In genomic region chr7:25159983-25160596, GRCh38 we compare ENCODE assay signal across 8 cellular contexts. TPM values are rescaled to one million over a fixed set of nuclear protein-coding genes. Genes with fewer than 3 reads are reported as not detected.
DNase-seq lines count a peak whose midpoint lies in the region; TF ChIP-seq lines count a peak whose summit lies in the region.
"Not testable (repeated sequence)": the region's sequence is repeated elsewhere in the genome, so short reads cannot be mapped to it uniquely, and the experiment has no call there.

No MANE protein-coding gene starts in this region.

- not testable (repeated sequence) for H3K4me3 ChIP-seq in Peyer's patch; fibroblast of the aortic adventitia (ENCODE audit: low read depth, low read length); mesendoderm (ENCODE audit: low read length); uterus

- not testable (repeated sequence) for H3K56ac ChIP-seq in mesendoderm (ENCODE audit: low read length)

- H3K27me3 Mint-ChIP-seq in HFFc6 (ENCODE audit: insufficient read depth) = not testable (repeated sequence)

- H3K9ac ChIP-seq in mesendoderm (ENCODE audit: low read length) = not testable (repeated sequence)

- H3K4ac ChIP-seq in mesendoderm (ENCODE audit: low read depth, low read length) = not testable (repeated sequence)

- H3K36me3 ChIP-seq in Peyer's patch; mesendoderm (ENCODE audit: control insufficient read depth, insufficient read depth, low read length); uterus: not testable (repeated sequence)

- not testable (repeated sequence) for H2BK5ac ChIP-seq in mesendoderm (ENCODE audit: low read length)

- not testable (repeated sequence) for TF ChIP-seq POLR2A in Peyer's patch (IDR thresholded peaks at IDR 0.05); uterus (IDR thresholded peaks at IDR 0.05)

- H4K8ac ChIP-seq in mesendoderm (ENCODE audit: low read depth, low read length) = not testable (repeated sequence)

- H3K4me1 Mint-ChIP-seq in HFFc6 (ENCODE audit: low read depth) = not testable (repeated sequence)

- not testable (repeated sequence) for H3K79me2 ChIP-seq in mesendoderm (ENCODE audit: control insufficient read depth, insufficient read depth, low read length)

- not testable (repeated sequence) for H3K9me3 Mint-ChIP-seq in HFFc6

- H3K79me1 ChIP-seq in mesendoderm (ENCODE audit: low read length) = not testable (repeated sequence)

- H2AK5ac ChIP-seq in mesendoderm (ENCODE audit: low read length) = not testable (repeated sequence)

- not testable (repeated sequence) for H3K4me1 ChIP-seq in Peyer's patch; mesendoderm (ENCODE audit: control insufficient read depth, low read depth, low read length); uterus

- H3K23ac ChIP-seq in mesendoderm (ENCODE audit: low read length) = not testable (repeated sequence)

- DNase-seq in DMS53 treated with DMSO at 0.1 percent for 48 hours (lab: John Stamatoyannopoulos, UW; ENCODE audit: unreplicated experiment) (peak; percentile 77), HFFc6 (peak; percentile 48), NCI-H1694 (lab: John Stamatoyannopoulos, UW) (peak; percentile 81), amniotic stem cell (lab: John Stamatoyannopoulos, UW) (peak; percentile 7), fibroblast of the aortic adventitia (ENCODE audit: low read depth) (peak; percentile 70), mesendoderm (peak; percentile 30)
- not testable (repeated sequence) for DNase-seq in Peyer's patch, uterus

- not testable (repeated sequence) for H3K27ac Mint-ChIP-seq in HFFc6

- not testable (repeated sequence) for H3K4me2 ChIP-seq in mesendoderm (ENCODE audit: low read length)

- H3K27ac ChIP-seq in Peyer's patch; mesendoderm (ENCODE audit: low read depth, low read length); uterus: not testable (repeated sequence)

- WGBS in mesendoderm (ENCODE audit: extremely low coverage, insufficient coverage, low lambda C conversion rate) = 100% methylated on average over 1 of the region's 11 CpGs

- not testable (repeated sequence) for H3K27me3 ChIP-seq in Peyer's patch; mesendoderm (ENCODE audit: insufficient read depth, low read length, poor library complexity); uterus

- intact Hi-C loops in uterus (cut with DNase I; ENCODE audit: low total_unique reads) = not testable (repeated sequence)

- not testable (repeated sequence) for H2BK15ac ChIP-seq in mesendoderm (replicated peaks; ENCODE audit: low read depth)

- not testable (repeated sequence) for H3K36me3 Mint-ChIP-seq in HFFc6 (ENCODE audit: low read depth)

- peak; percentile 87 for TF ChIP-seq CTCF in HFFc6 (IDR thresholded peaks at IDR 0.05)
- TF ChIP-seq CTCF in Peyer's patch (IDR thresholded peaks at IDR 0.05) = peak in 5 of 6 experiments; percentile 35 to 61 (median 53)
- TF ChIP-seq CTCF in fibroblast of the aortic adventitia (IDR thresholded peaks at IDR 0.05; ENCODE audit: insufficient read depth, low read length) = peak; percentile 48
- peak; percentile 11 to 54 (median 34) for TF ChIP-seq CTCF in uterus (IDR thresholded peaks at IDR 0.05)

- H3K4me3 Mint-ChIP-seq in HFFc6 = not testable (repeated sequence)

- not testable (repeated sequence) for H2BK120ac ChIP-seq in mesendoderm (ENCODE audit: low read depth, low read length)

- not testable (repeated sequence) for H3K18ac ChIP-seq in mesendoderm (ENCODE audit: low read length)

- H3K9me3 ChIP-seq in Peyer's patch, uterus: not testable (repeated sequence)

- H4K5ac ChIP-seq in mesendoderm (ENCODE audit: low read length) = not testable (repeated sequence)

RNA-seq across cellular contexts. Expression of gene CYCS, which starts 35.0 kb away (rescaled TPM):
- 100 to 1,000 TPM; 113 to 142 (median 130) TPM for total RNA-seq in HFFc6 (2021; fragmentation: NEBNext Ultra II Directional; extraction: Animal tissue kit (Norgen Biotek cat#: 25700))
- 10 to 100 TPM; 32.1 to 68.0 (median 53.1) TPM for total RNA-seq in Peyer's patch
- 9.0 and 51.9 TPM in 2 replicates for total RNA-seq in fibroblast of the aortic adventitia (ENCODE audit: low replicate concordance)
- polyA plus RNA-seq in mesendoderm (2013, experiment 1 of 2) = 266 TPM
- polyA plus RNA-seq in mesendoderm (2013, experiment 2 of 2) = 270 TPM
- 10 to 100 TPM; 15.4 to 56.6 (median 29.1) TPM for total RNA-seq in uterus

Comparison
In these comparisons a context has a peak if more than half of its experiments do, and no peak if none do; other contexts are left out.
1. CTCF ChIP-seq: peak in every context shown above with its lines; median percentile 87 in HFFc6; 53 in Peyer's patch; 48 in fibroblast of the aortic adventitia; 34 in uterus.